ENCODE assay signal across 21 cellular contexts in the genomic region with DNA sequence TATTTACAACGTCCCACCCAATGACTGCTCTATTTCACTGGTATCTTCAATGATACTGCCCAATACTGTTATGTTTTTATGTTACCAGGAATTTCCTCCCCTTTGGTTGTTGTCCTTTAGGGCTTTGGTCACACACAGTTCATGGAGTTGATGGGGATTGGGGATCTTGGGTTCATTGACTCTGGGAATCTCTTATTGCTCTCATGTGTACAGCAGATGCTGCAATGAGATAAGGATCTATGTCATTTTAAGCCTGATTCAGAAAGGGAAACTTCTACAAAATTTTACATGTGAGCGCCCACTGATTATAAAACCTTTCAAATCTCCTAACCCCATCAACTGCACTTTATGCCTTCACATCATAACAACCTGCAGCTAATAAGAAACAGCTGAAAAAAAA.
"Had no signal": no experiment of that assay in that cellular context is flagged by ENCODE, and none has a peak within 500 bp of the region (broad histone marks: within the 10 kb centered on the region; RNA-seq: fewer than 3 reads in every experiment).

No MANE protein-coding gene starts in this region.

- H3K79me2 ChIP-seq: parathyroid adenoma had no signal

- H3K27ac ChIP-seq: adrenal gland, neural progenitor cell, parathyroid adenoma, upper lobe of right lung, WERI-Rb-1 had no signal

- H3K27me3 ChIP-seq: adrenal gland, heart right ventricle, neural progenitor cell, upper lobe of right lung had no signal

- H3K9me3 Mint-ChIP-seq: activated naive CD4-positive, alpha-beta T cell treated with anti-CD3 and anti-CD28 coated beads, Interleukin-2, amount 50 U/mL, for 24 hours; activated T-cell treated with anti-CD3 and anti-CD28 coated beads, Interleukin-2, amount 50 U/mL, for 72 hours; immature natural killer cell; neural progenitor cell had no signal

- H3K9me3 ChIP-seq: adrenal gland, upper lobe of right lung had no signal

- H3K9ac ChIP-seq: neural progenitor cell, parathyroid adenoma had no signal

- H3K4me3 ChIP-seq: adrenal gland, heart right ventricle, neural progenitor cell, upper lobe of right lung had no signal

- H3K4me3 Mint-ChIP-seq: activated naive CD4-positive, alpha-beta T cell treated with anti-CD3 and anti-CD28 coated beads, Interleukin-2, amount 50 U/mL, for 24 hours; activated T-cell treated with anti-CD3 and anti-CD28 coated beads, Interleukin-2, amount 50 U/mL, for 72 hours; immature natural killer cell; naive thymus-derived CD4-positive, alpha-beta T cell; neural progenitor cell; T-helper 17 cell had no signal

- H3K4me1 Mint-ChIP-seq: activated naive CD4-positive, alpha-beta T cell treated with anti-CD3 and anti-CD28 coated beads, Interleukin-2, amount 50 U/mL, for 24 hours; immature natural killer cell; naive thymus-derived CD4-positive, alpha-beta T cell; neural progenitor cell had no signal

- H3K36me3 Mint-ChIP-seq: immature natural killer cell; naive thymus-derived CD4-positive, alpha-beta T cell; neural progenitor cell had no signal

- H3K36me3 ChIP-seq: adrenal gland, heart right ventricle, neural progenitor cell, upper lobe of right lung, WERI-Rb-1 had no signal

- DNase-seq: activated CD4-positive, alpha-beta T cell treated with anti-CD3 and anti-CD28 coated beads, Interleukin-2, amount 50 U/mL, for 4 hours; activated effector memory CD4-positive, alpha-beta T cell treated with anti-CD3 and anti-CD28 coated beads, Interleukin-2, amount 50 U/mL, for 16 hours; activated T-cell treated with anti-CD3 and anti-CD28 coated beads, Interleukin-2, amount 50 U/mL, for 72 hours; adrenal gland; cerebellar nuclear complex; cortex of kidney; heart right ventricle; immature natural killer cell; kidney glomerular epithelial cell; mesenchymal stem cell; naive thymus-derived CD4-positive, alpha-beta T cell; stimulated activated CD4-positive, alpha-beta T cell treated with anti-CD3 and anti-CD28 coated beads, Interleukin-4, amount 100 ng/mL, for 4 hours; stimulated activated naive CD4-positive, alpha-beta T cell; T-helper 17 cell; upper lobe of right lung; WERI-Rb-1 had no signal

- H2AFZ ChIP-seq: neural progenitor cell, parathyroid adenoma had no signal

- H3K4me1 ChIP-seq: adrenal gland, neural progenitor cell, parathyroid adenoma, upper lobe of right lung had no signal

- ATAC-seq: activated T-cell treated with anti-CD3 and anti-CD28 coated beads, Interleukin-2, amount 50 U/mL, for 72 hours; esophagus mucosa; heart right ventricle; naive thymus-derived CD4-positive, alpha-beta T cell; sciatic nerve; T-helper 17 cell; upper lobe of right lung had no signal

- H3K27ac Mint-ChIP-seq: activated naive CD4-positive, alpha-beta T cell treated with anti-CD3 and anti-CD28 coated beads, Interleukin-2, amount 50 U/mL, for 24 hours; activated T-cell treated with anti-CD3 and anti-CD28 coated beads, Interleukin-2, amount 50 U/mL, for 72 hours; immature natural killer cell; naive thymus-derived CD4-positive, alpha-beta T cell; neural progenitor cell; T-helper 17 cell had no signal

- H3K27me3 Mint-ChIP-seq: activated naive CD4-positive, alpha-beta T cell treated with anti-CD3 and anti-CD28 coated beads, Interleukin-2, amount 50 U/mL, for 24 hours; T-helper 17 cell had no signal
